13 cellular contexts compared by ENCODE assay signal in genomic region chr5:342501-343460, GRCh38. TPM values are rescaled to one million over a fixed set of nuclear protein-coding genes. Genes with fewer than 3 reads are reported as not detected.
DNase-seq lines count a peak whose midpoint lies in the region; ATAC-seq, FAIRE-seq and TF ChIP-seq lines count a peak whose summit lies in the region.
"Had no signal": no experiment of that assay in that cellular context is flagged by ENCODE, and none has a peak within 500 bp of the region (broad histone marks: within the 10 kb centered on the region; RNA-seq: fewer than 3 reads in every experiment).

No MANE protein-coding gene starts in this region.

- no peak overlapping the region for H4K5ac ChIP-seq in H9 (ENCODE audit: insufficient read length, low read depth, low read length)

- peak overlapping the region; percentile 11 for H3K4me3 Mint-ChIP-seq in CD4-positive, alpha-beta T cell
- H3K4me3 Mint-ChIP-seq in H9 = peak overlapping the region; percentile 0 to 58; a peak in 1 of 5 replicates
- peak overlapping the region; percentile 26 for H3K4me3 Mint-ChIP-seq in activated CD8-positive, alpha-beta T cell treated with anti-CD3 and anti-CD28 coated beads for 36 hours
- peak overlapping the region; percentile 24 to 82 (median 62) for H3K4me3 Mint-ChIP-seq in naive thymus-derived CD4-positive, alpha-beta T cell

- intact Hi-C loops in CD4-positive, alpha-beta T cell (cut with DNase I, micrococcal nuclease) = no loop called here
- intact Hi-C loops in activated CD8-positive, alpha-beta T cell treated with anti-CD3 and anti-CD28 coated beads for 36 hours (cut with micrococcal nuclease) = loop anchor here (10.0 kb wide), 1 partner anchor 52 kb away; no protein-coding TSS in a partner anchor
- intact Hi-C loops in naive thymus-derived CD4-positive, alpha-beta T cell (cut with micrococcal nuclease) = no loop called here
- intact Hi-C loops in HepG2 (cut with micrococcal nuclease; ENCODE audit: unreplicated experiment) = no loop called here
- intact Hi-C loops in sciatic nerve (cut with DNase I) = no loop called here

- no peak for TF ChIP-seq POLR2A in HepG2 (IDR thresholded peaks at IDR 0.05; ENCODE audit: insufficient read depth in 1 of 2, low read depth in 2 of 2, low read length in 2 of 2)

- no peak for TF ChIP-seq EP300 in HepG2 (IDR thresholded peaks at IDR 0.05; ENCODE audit: low read depth in 2 of 2, low read length in 2 of 2)
- no peak for TF ChIP-seq EP300 in HepG2 (CRISPR knock-in tag; IDR thresholded peaks at IDR 0.05; ENCODE audit: borderline replicate concordance)

- no peak for TF ChIP-seq CTCF in CD4-positive, alpha-beta T cell (IDR thresholded peaks at IDR 0.05)
- TF ChIP-seq CTCF in H9 (conservative IDR thresholded peaks at IDR 0.05) = no peak
- TF ChIP-seq CTCF in activated CD8-positive, alpha-beta T cell treated with anti-CD3 and anti-CD28 coated beads for 36 hours (IDR thresholded peaks at IDR 0.05) = no peak
- no peak for TF ChIP-seq CTCF in HepG2 (CRISPR knock-in tag; IDR thresholded peaks at IDR 0.05)

- BruUV-seq in HepG2 (replicated peaks; lab: Mats Ljungman, UMichigan) = no TSS peak

- no peaks in the 10 kb centered on the region for H3K9me3 ChIP-seq in CD4-positive, alpha-beta T cell (ENCODE audit: control insufficient read depth, low read length)
- H3K9me3 ChIP-seq in H9 (ENCODE audit: control insufficient read depth, low read depth, low read length) = no peaks in the 10 kb centered on the region
- H3K9me3 ChIP-seq in naive thymus-derived CD4-positive, alpha-beta T cell (ENCODE audit: control insufficient read depth in 2 of 3, low read length in 3 of 3) = no peaks in the 10 kb centered on the region
- H3K9me3 ChIP-seq in HepG2 (ENCODE audit: low read length) = no peaks in the 10 kb centered on the region

- H3T11ph ChIP-seq in H9 (ENCODE audit: low read length) = no peak overlapping the region

- H3K23me2 ChIP-seq in H9 (ENCODE audit: insufficient read length, low read depth, low read length, poor library complexity, severe bottlenecking) = peaks cover 6% of the 10 kb centered on the region

- no peak for ATAC-seq in CD4-positive, alpha-beta T cell (ENCODE audit: poor library complexity)
- ATAC-seq in activated CD8-positive, alpha-beta T cell treated with anti-CD3 and anti-CD28 coated beads for 36 hours = no peak
- no peak for ATAC-seq in naive thymus-derived CD4-positive, alpha-beta T cell
- no peak for ATAC-seq in GM21786 (IDR thresholded peaks at IDR 0.05; ENCODE audit: unreplicated experiment)
- ATAC-seq in HepG2 = no peak; the same call in 2 of the 3 replicates
- ATAC-seq in sciatic nerve = no peak
- ATAC-seq in GM18498 (IDR thresholded peaks at IDR 0.05; ENCODE audit: unreplicated experiment) = no peak

- H3K9me3 Mint-ChIP-seq in CD4-positive, alpha-beta T cell = no peaks in the 10 kb centered on the region
- H3K9me3 Mint-ChIP-seq in H9 = peaks cover 0 to 10% of the 10 kb centered on the region in 2 experiments; a peak in 2 of 5 replicates
- H3K9me3 Mint-ChIP-seq in activated CD8-positive, alpha-beta T cell treated with anti-CD3 and anti-CD28 coated beads for 36 hours = no peaks in the 10 kb centered on the region
- peaks cover 0 to 4% (median 0%) of the 10 kb centered on the region in 11 donors for H3K9me3 Mint-ChIP-seq in naive thymus-derived CD4-positive, alpha-beta T cell

- H3K79me2 ChIP-seq in H9 (ENCODE audit: insufficient read depth, low read length) (no peaks in the 10 kb centered on the region), HepG2 (ENCODE audit: insufficient read depth, low read length) (no peaks in the 10 kb centered on the region)

- H3K4me1 Mint-ChIP-seq in CD4-positive, alpha-beta T cell (ENCODE audit: low read depth) = peaks cover 7% of the 10 kb centered on the region
- H3K4me1 Mint-ChIP-seq in H9 = peaks cover 17 to 29% of the 10 kb centered on the region in 2 experiments
- H3K4me1 Mint-ChIP-seq in activated CD8-positive, alpha-beta T cell treated with anti-CD3 and anti-CD28 coated beads for 36 hours (ENCODE audit: low read depth) = peaks cover 31% of the 10 kb centered on the region
- H3K4me1 Mint-ChIP-seq in naive thymus-derived CD4-positive, alpha-beta T cell = peaks cover 0 to 57% (median 23%) of the 10 kb centered on the region in 7 donors

- no peak overlapping the region for H2BK20ac ChIP-seq in H9 (ENCODE audit: low read depth, low read length, poor library complexity, severe bottlenecking)

- H3K4me1 ChIP-seq in H9 (ENCODE audit: insufficient read depth, low read length) = no peaks in the 10 kb centered on the region
- H3K4me1 ChIP-seq in naive thymus-derived CD4-positive, alpha-beta T cell (ENCODE audit: control insufficient read depth in 2 of 2, insufficient read depth in 2 of 2, low read length in 2 of 2) = peaks cover 0 to 7% of the 10 kb centered on the region in 2 donors
- H3K4me1 ChIP-seq in HepG2 (ENCODE audit: insufficient read depth, low read length) = no peaks in the 10 kb centered on the region

- POLR2A ChIA-PET in CD4-positive, alpha-beta T cell (lab: Charles Lee) = no interaction called here
- POLR2A ChIA-PET in activated CD8-positive, alpha-beta T cell treated with anti-CD3 and anti-CD28 coated beads for 36 hours (lab: Charles Lee) = no interaction called here
- POLR2A ChIA-PET in naive thymus-derived CD4-positive, alpha-beta T cell (lab: Charles Lee) = no interaction called here
- POLR2A ChIA-PET in HepG2 (lab: Yijun Ruan, JAX) = no interaction called here

- H4K20me1 ChIP-seq in H9 (ENCODE audit: control insufficient read depth, insufficient read depth, insufficient read length) (no peaks in the 10 kb centered on the region), HepG2 (ENCODE audit: insufficient read depth, low read length) (no peaks in the 10 kb centered on the region)

- no peak overlapping the region for H3K27ac ChIP-seq in CD4-positive, alpha-beta T cell (ENCODE audit: low read depth, low read length)
- H3K27ac ChIP-seq in H9 (ENCODE audit: insufficient read length, low read depth, low read length) (no peak overlapping the region), HepG2 (ENCODE audit: extremely low read length, insufficient read depth, low read length) (no peak overlapping the region)
- no peak overlapping the region for H3K27ac ChIP-seq in naive thymus-derived CD4-positive, alpha-beta T cell (ENCODE audit: low read depth, low read length)

- no peak overlapping the region for H3K27ac Mint-ChIP-seq in CD4-positive, alpha-beta T cell
- H3K27ac Mint-ChIP-seq in H9 = no peak overlapping the region
- peak overlapping the region; percentile 9 for H3K27ac Mint-ChIP-seq in activated CD8-positive, alpha-beta T cell treated with anti-CD3 and anti-CD28 coated beads for 36 hours
- peak overlapping the region in 2 of 9 donors; percentile 41 to 77 for H3K27ac Mint-ChIP-seq in naive thymus-derived CD4-positive, alpha-beta T cell

- in situ Hi-C loops in HepG2 (cut with HindIII; ENCODE audit: extremely low pct_ligation_motif_present, low pct_unique_long_range_greater_than_20kb) = no loop called here

- H3K18ac ChIP-seq in H9 (ENCODE audit: insufficient read length, low read depth, low read length) = no peak overlapping the region

- no peak overlapping the region for H2BK5ac ChIP-seq in H9 (ENCODE audit: insufficient read length, low read length)

- DNase-seq in CD4-positive, alpha-beta T cell = no peak
- DNase-seq in H9 (no peak), HepG2 (ENCODE audit: low spot score) (no peak), sciatic nerve (ENCODE audit: low spot score) (no peak)
- no peak for DNase-seq in activated CD8-positive, alpha-beta T cell treated with anti-CD3 and anti-CD28 coated beads for 36 hours
- DNase-seq in naive thymus-derived CD4-positive, alpha-beta T cell = no peak
- DNase-seq: activated gamma-delta T cell, DND-41, hippocampal formation, mammary epithelial cell, NCI-H510A treated with DMSO at 0.1 percent for 48 hours had no signal

- CTCF ChIA-PET in CD4-positive, alpha-beta T cell (lab: Charles Lee) = no interaction called here
- CTCF ChIA-PET in activated CD8-positive, alpha-beta T cell treated with anti-CD3 and anti-CD28 coated beads for 36 hours (lab: Charles Lee) = interaction anchor here (0.6 to 0.7 kb wide), 2 partner anchors 20 to 26 kb away, joined by 3 read pairs; no protein-coding TSS in a partner anchor
- CTCF ChIA-PET in naive thymus-derived CD4-positive, alpha-beta T cell (lab: Charles Lee) = no interaction called here
- CTCF ChIA-PET in HepG2 (lab: Yijun Ruan, JAX; ENCODE audit: low intra/inter-chr PET ratio, low total read pairs) = no interaction called here

- no peak overlapping the region for H4K8ac ChIP-seq in H9 (replicated peaks; ENCODE audit: insufficient read length, low read depth, low read length)

- H3K27me3 Mint-ChIP-seq in CD4-positive, alpha-beta T cell = peaks cover 22% of the 10 kb centered on the region
- peaks cover 28% of the 10 kb centered on the region for H3K27me3 Mint-ChIP-seq in H9 (ENCODE audit: low read depth)
- H3K27me3 Mint-ChIP-seq in activated CD8-positive, alpha-beta T cell treated with anti-CD3 and anti-CD28 coated beads for 36 hours = peaks cover 1% of the 10 kb centered on the region
- H3K27me3 Mint-ChIP-seq in naive thymus-derived CD4-positive, alpha-beta T cell = peaks cover 3 to 23% (median 14%) of the 10 kb centered on the region in 5 donors

- H2AK5ac ChIP-seq in H9 (ENCODE audit: insufficient read length, low read length) = no peak overlapping the region

- no peak overlapping the region for H3K4me3 ChIP-seq in naive thymus-derived CD4-positive, alpha-beta T cell (ENCODE audit: low read length)
- no peak overlapping the region for H3K4me3 ChIP-seq in HepG2 (replicated peaks in 1 of 3; ENCODE audit: insufficient read depth in 1 of 3, low read depth in 2 of 3, low read length in 3 of 3)

- no peak overlapping the region for H2BK12ac ChIP-seq in H9 (ENCODE audit: insufficient read length, low read depth, low read length)

- no peak overlapping the region for H2BK120ac ChIP-seq in H9 (ENCODE audit: low read depth, low read length, poor library complexity, severe bottlenecking)

- no peaks in the 10 kb centered on the region for H3K36me3 Mint-ChIP-seq in CD4-positive, alpha-beta T cell (ENCODE audit: low read depth)
- H3K36me3 Mint-ChIP-seq in H9 (ENCODE audit: insufficient read depth in 1 of 3, low read depth in 3 of 3) = no peaks in the 10 kb centered on the region
- peaks cover 21% of the 10 kb centered on the region for H3K36me3 Mint-ChIP-seq in activated CD8-positive, alpha-beta T cell treated with anti-CD3 and anti-CD28 coated beads for 36 hours (ENCODE audit: low read depth)
- peaks cover 0 to 23% (median 0%) of the 10 kb centered on the region in 5 donors for H3K36me3 Mint-ChIP-seq in naive thymus-derived CD4-positive, alpha-beta T cell

- H2BK15ac ChIP-seq in H9 (ENCODE audit: low read depth, low read length) = no peak overlapping the region

- peaks cover 7% of the 10 kb centered on the region for H3K27me3 ChIP-seq in CD4-positive, alpha-beta T cell (ENCODE audit: control insufficient read depth, insufficient read depth, low read length)
- H3K27me3 ChIP-seq in H9 (ENCODE audit: insufficient read depth, low read length) (no peaks in the 10 kb centered on the region; the same call in 1 of the 2 replicates), HepG2 (ENCODE audit: control insufficient read depth in 1 of 2, insufficient read depth in 2 of 2, low read length in 2 of 2) (no peaks in the 10 kb centered on the region; a peak in 1 of 5 replicates)
- no peaks in the 10 kb centered on the region for H3K27me3 ChIP-seq in naive thymus-derived CD4-positive, alpha-beta T cell (ENCODE audit: control insufficient read depth in 2 of 2, insufficient read depth in 2 of 2, low read length in 2 of 2)

- no peak overlapping the region for H3K4ac ChIP-seq in H9 (ENCODE audit: low read depth, low read length)

- H3K79me1 ChIP-seq in H9 (ENCODE audit: insufficient read depth, low read depth, low read length, poor library complexity, severe bottlenecking) = no peaks in the 10 kb centered on the region

- no CpG with 5 or more reads among the region's 27 CpGs for WGBS in H9 (ENCODE audit: extremely low coverage, insufficient read length, low lambda C conversion rate)
- 75% methylated on average over 22 of the region's 27 CpGs for WGBS in HepG2 (ENCODE audit: low lambda C conversion rate)

- no peak overlapping the region for H3K23ac ChIP-seq in H9 (ENCODE audit: insufficient read length, low read depth, low read length)

- no peak overlapping the region for H3K9ac ChIP-seq in H9 (ENCODE audit: extremely low read depth, insufficient read length, low read length)
- H3K9ac ChIP-seq in HepG2 (ENCODE audit: insufficient read depth, low read depth, low read length) = no peak overlapping the region

- no peak for FAIRE-seq in HepG2 (lab: Jason Lieb, UNC)

- H2AFZ ChIP-seq in H9 (ENCODE audit: low read length) = no peak overlapping the region
- H2AFZ ChIP-seq in HepG2 (ENCODE audit: low read length) = no peak overlapping the region

- no peak overlapping the region for H3K14ac ChIP-seq in H9 (ENCODE audit: insufficient read depth, low read length)

- no peak overlapping the region for H4K91ac ChIP-seq in H9 (ENCODE audit: insufficient read length, low read depth, low read length)

- no peak for TF ChIP-seq RAD21 in HepG2 (CRISPR knock-in tag; IDR thresholded peaks at IDR 0.05)

- H3K4me2 ChIP-seq in H9 (ENCODE audit: insufficient read depth, insufficient read length, low read length) (no peak overlapping the region), HepG2 (ENCODE audit: low read depth, low read length) (no peak overlapping the region)

- no peak overlapping the region for H3K56ac ChIP-seq in H9 (ENCODE audit: insufficient read length, low read depth, low read length)

- no peaks in the 10 kb centered on the region for H3K36me3 ChIP-seq in naive thymus-derived CD4-positive, alpha-beta T cell (ENCODE audit: control insufficient read depth in 2 of 3, insufficient read depth in 3 of 3, low read length in 3 of 3)
- no peaks in the 10 kb centered on the region for H3K36me3 ChIP-seq in HepG2 (replicated peaks in 1 of 2; ENCODE audit: control insufficient read depth in 1 of 2, insufficient read depth in 2 of 2, low read length in 2 of 2)

RNA-seq across cellular contexts. Expression of gene AHRR, which starts 21.3 kb away (rescaled TPM):
- total RNA-seq in CD4-positive, alpha-beta T cell = under 1 TPM; 0.45 to 0.63 TPM
- total RNA-seq in H9 (2021) = 1.7 and 2.2 TPM in 2 replicates
- total RNA-seq in activated CD8-positive, alpha-beta T cell treated with anti-CD3 and anti-CD28 coated beads for 36 hours = 10 to 100 TPM; 26.3 to 27.9 TPM
- 10 to 100 TPM in 1 of 5 experiments, 1 to 10 TPM in 2, under 1 TPM in 2; 0.56 to 23.5 (median 1.4) TPM for total RNA-seq in naive thymus-derived CD4-positive, alpha-beta T cell
- 1 to 10 TPM in 1 of 2 donors, not detected in 1; 1.0 TPM for polyA plus RNA-seq in naive thymus-derived CD4-positive, alpha-beta T cell
- 0.13 and 0.35 TPM in 2 replicates for total RNA-seq in HepG2 (2016; rRNA removed; fragmentation: Illumina TruSeq; extraction: Trizol)
- total RNA-seq in HepG2 (2016; cell fraction: cytosol; rRNA removed; fragmentation: Illumina TruSeq; extraction: Trizol; ENCODE audit: low read depth) = 0.30 and 0.44 TPM in 2 replicates
- total RNA-seq in HepG2 (2016; cell fraction: insoluble cytoplasmic fraction; rRNA removed; fragmentation: Illumina TruSeq; extraction: Trizol) = 0.17 and 0.19 TPM in 2 replicates
- 0.14 and 0.22 TPM in 2 replicates for total RNA-seq in HepG2 (2016; cell fraction: membrane; rRNA removed; fragmentation: Illumina TruSeq; extraction: Trizol)
- 0.19 and 0.41 TPM in 2 replicates for total RNA-seq in HepG2 (2016; cell fraction: nucleus; rRNA removed; fragmentation: Illumina TruSeq; extraction: Trizol)
- polyA plus RNA-seq in HepG2 (2011; rRNA removed) = 0.18 and 0.28 TPM in 2 replicates
- 0.17 and 0.20 TPM in 2 replicates for polyA plus RNA-seq in HepG2 (2011; cell fraction: cytosol; rRNA removed)
- polyA plus RNA-seq in HepG2 (2011; cell fraction: nucleus; rRNA removed) = 1.5 and 2.1 TPM in 2 replicates
- polyA plus RNA-seq in HepG2 (2012) = 0.23 and 0.61 TPM in 2 replicates
- 0.16 TPM in 1 of 2 replicates, not detected in the other for polyA plus RNA-seq in HepG2 (2016; cell fraction: cytosol; fragmentation: Illumina TruSeq; extraction: Trizol; ENCODE audit: low read depth)
- 0.15 and 0.39 TPM in 2 replicates for polyA plus RNA-seq in HepG2 (2016; cell fraction: insoluble cytoplasmic fraction; fragmentation: Illumina TruSeq; extraction: Trizol; ENCODE audit: low read depth)
- 0.09 and 0.48 TPM in 2 replicates for polyA plus RNA-seq in HepG2 (2016; cell fraction: membrane; fragmentation: Illumina TruSeq; extraction: Trizol; ENCODE audit: low read depth)
- polyA plus RNA-seq in HepG2 (2016; cell fraction: nucleus; fragmentation: Illumina TruSeq; extraction: Trizol; ENCODE audit: insufficient read depth, low read depth) = 0.63 and 0.89 TPM in 2 replicates
- polyA minus RNA-seq in HepG2 (2011; rRNA and poly(A)+ RNA removed; ENCODE audit: low replicate concordance) = 0.30 and 8.5 TPM in 2 replicates
- 0.40 TPM in 1 of 2 replicates, not detected in the other for polyA minus RNA-seq in HepG2 (2011; cell fraction: cytosol; rRNA and poly(A)+ RNA removed)
- polyA minus RNA-seq in HepG2 (2011; cell fraction: nucleus; rRNA and poly(A)+ RNA removed) = 0.39 and 1.1 TPM in 2 replicates
- 5.1 TPM for total RNA-seq in sciatic nerve

Comparison
In these comparisons a context has a peak if more than half of its experiments do, and no peak if none do; other contexts are left out.
1. H3K4me3 Mint-ChIP-seq: peak in every context shown above with its lines; median percentile 62 in naive thymus-derived CD4-positive, alpha-beta T cell; 29 in H9; 26 in activated CD8-positive, alpha-beta T cell treated with anti-CD3 and anti-CD28 coated beads for 36 hours; 11 in CD4-positive, alpha-beta T cell.